Comparison of ENCODE assay signal across 8 cellular contexts in the genomic region with DNA sequence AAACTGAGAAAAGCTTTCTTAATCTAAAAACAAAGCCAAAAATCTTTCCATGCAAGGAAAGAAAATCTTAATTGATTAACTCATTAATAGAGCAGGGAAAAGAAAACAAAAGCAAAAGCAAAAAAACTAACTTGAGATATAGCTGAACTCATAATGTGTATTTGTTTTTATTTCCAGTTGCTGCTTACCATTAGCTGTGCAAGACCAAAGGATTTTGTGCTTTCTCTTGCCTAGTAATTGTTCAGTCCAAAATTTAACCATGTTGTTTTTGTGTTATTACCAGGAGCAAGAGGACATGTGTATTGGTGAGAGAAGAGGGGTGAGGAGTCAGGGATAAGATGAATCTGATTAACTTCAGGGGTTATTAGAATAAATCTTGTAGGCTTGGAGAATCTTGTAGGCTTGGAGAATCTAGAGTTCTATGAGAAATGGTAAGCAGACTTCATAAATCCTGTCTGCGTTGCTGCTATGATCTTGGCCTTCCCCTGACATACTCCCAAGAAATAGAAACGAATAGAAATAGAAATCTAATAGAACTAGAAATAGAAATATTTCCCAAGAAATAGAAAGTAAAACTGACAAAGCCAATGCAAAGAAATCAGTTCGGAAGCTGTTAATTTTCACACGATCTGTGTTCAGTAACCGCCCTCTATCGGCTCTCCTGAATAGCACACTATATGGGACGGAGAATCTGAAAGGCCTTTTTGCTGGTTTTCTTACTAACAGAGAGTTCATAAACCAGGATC.
A peak's percentile ranks its signal among the peaks of the same experiment; 100 is the strongest.
DNase-seq lines count a peak whose midpoint lies in the region; ATAC-seq and TF ChIP-seq lines count a peak whose summit lies in the region.

No MANE protein-coding gene starts in this region.

- H3K4me1 ChIP-seq in naive thymus-derived CD4-positive, alpha-beta T cell (ENCODE audit: control insufficient read depth in 2 of 2, insufficient read depth in 2 of 2, low read length in 2 of 2): peaks cover 35% of the 10 kb centered on the region in 2 donors
- no peaks in the 10 kb centered on the region for H3K4me1 ChIP-seq in SJCRH30

- peak overlapping the region; percentile 61 for H3K27ac ChIP-seq in epithelial cell of prostate
- peak overlapping the region; percentile 70 for H3K27ac ChIP-seq in naive thymus-derived CD4-positive, alpha-beta T cell (ENCODE audit: low read depth, low read length)
- H3K27ac ChIP-seq in SJCRH30: no peak overlapping the region

- peak; percentile 50 for TF ChIP-seq CTCF in HFF-Myc (IDR thresholded peaks at IDR 0.05; ENCODE audit: low read depth, low read length, missing control alignments)

- peak overlapping the region; percentile 53 to 96 (median 89) for H3K27ac Mint-ChIP-seq in naive thymus-derived CD4-positive, alpha-beta T cell

- H3K27me3 Mint-ChIP-seq in naive thymus-derived CD4-positive, alpha-beta T cell: no peaks in the 10 kb centered on the region

- no peak overlapping the region for H3K4me3 ChIP-seq in HFF-Myc (replicated peaks; ENCODE audit: low read depth, low read length)
- H3K4me3 ChIP-seq in naive thymus-derived CD4-positive, alpha-beta T cell (ENCODE audit: low read length): peak overlapping the region; percentile 44
- no peak overlapping the region for H3K4me3 ChIP-seq in SJCRH30

- CTCF ChIA-PET in naive thymus-derived CD4-positive, alpha-beta T cell (lab: Charles Lee): interaction anchor here (0.6 to 3.9 kb wide), 36 partner anchors 9 to 263 kb away, joined by 3 to 20 read pairs (median 4); a partner anchor contains a TSS

- peak; percentile 73 for ATAC-seq in Right ventricle myocardium inferior
- peak; percentile 61 for ATAC-seq in naive thymus-derived CD4-positive, alpha-beta T cell

- no peaks in the 10 kb centered on the region for H3K27me3 ChIP-seq in naive thymus-derived CD4-positive, alpha-beta T cell (ENCODE audit: control insufficient read depth in 2 of 2, insufficient read depth in 2 of 2, low read length in 2 of 2)
- H3K27me3 ChIP-seq in SJCRH30: no peaks in the 10 kb centered on the region

- H3K4me3 Mint-ChIP-seq in naive thymus-derived CD4-positive, alpha-beta T cell: peak overlapping the region; percentile 39 to 92 (median 86)

- intact Hi-C loops in Right ventricle myocardium inferior (cut with DNase I) (loop anchor here (1.0 to 2.0 kb wide), 2 partner anchors 73 to 106 kb away; a partner anchor contains a TSS), cardiac septum (cut with DNase I) (loop anchor here (1.0 to 10.0 kb wide), 2 partner anchors 51 to 106 kb away; no protein-coding TSS in a partner anchor)
- intact Hi-C loops in naive thymus-derived CD4-positive, alpha-beta T cell (cut with micrococcal nuclease): loop anchor here (1.0 to 10.0 kb wide), 15 partner anchors 18 to 1721 kb away; a partner anchor contains a TSS

- H3K9me3 Mint-ChIP-seq in naive thymus-derived CD4-positive, alpha-beta T cell: peaks cover 0 to 9% (median under 1%) of the 10 kb centered on the region in 11 donors

- POLR2A ChIA-PET in naive thymus-derived CD4-positive, alpha-beta T cell (lab: Charles Lee): interaction anchor here (0.8 to 4.6 kb wide), 11 partner anchors 9 to 119 kb away, joined by 3 to 54 read pairs (median 4); a partner anchor contains a TSS

- peaks cover 43 to 67% (median 58%) of the 10 kb centered on the region in 7 donors for H3K4me1 Mint-ChIP-seq in naive thymus-derived CD4-positive, alpha-beta T cell

- DNase-seq in Right ventricle myocardium inferior (ENCODE audit: missing footprints) (no peak), cardiac septum (ENCODE audit: low spot score) (no peak), HFF-Myc (ENCODE audit: extremely low read depth, low read depth) (peak; percentile 15), NCI-H1694 (lab: John Stamatoyannopoulos, UW) (peak; percentile 9), epithelial cell of prostate (ENCODE audit: low read depth, low spot score) (no peak), SJCRH30 (no peak)
- DNase-seq in activated CD4-positive, alpha-beta T cell treated with anti-CD3 and anti-CD28 coated beads for 24 hours (ENCODE audit: low read depth in 2 of 2): peak; percentile 10 to 26
- peak in 7 of 9 donors; percentile 38 to 75 (median 64) for DNase-seq in naive thymus-derived CD4-positive, alpha-beta T cell

- H3K36me3 Mint-ChIP-seq in naive thymus-derived CD4-positive, alpha-beta T cell: peaks cover 0 to 16% (median 0%) of the 10 kb centered on the region in 5 donors

- H3K36me3 ChIP-seq in naive thymus-derived CD4-positive, alpha-beta T cell (ENCODE audit: control insufficient read depth in 2 of 3, insufficient read depth in 3 of 3, low read length in 3 of 3): no peaks in the 10 kb centered on the region
- no peaks in the 10 kb centered on the region for H3K36me3 ChIP-seq in SJCRH30

- no peaks in the 10 kb centered on the region for H3K9me3 ChIP-seq in naive thymus-derived CD4-positive, alpha-beta T cell (ENCODE audit: control insufficient read depth in 2 of 3, low read length in 3 of 3)
- no peaks in the 10 kb centered on the region for H3K9me3 ChIP-seq in SJCRH30 (replicated peaks)

Comparison
In these comparisons a context has a peak if more than half of its experiments do, and no peak if none do; other contexts are left out.
1. DNase-seq: peak in HFF-Myc (single experiment), NCI-H1694 (single experiment), activated CD4-positive, alpha-beta T cell treated with anti-CD3 and anti-CD28 coated beads for 24 hours (2 of 2) and naive thymus-derived CD4-positive, alpha-beta T cell (7 of 9); none in Right ventricle myocardium inferior (single experiment), cardiac septum (single experiment), epithelial cell of prostate (single experiment) and SJCRH30 (0 of 2).